ENCODE assay signal across 31 cellular contexts in genomic region chr7:49788455-49789059, GRCh38. TPM values are rescaled to one million over a fixed set of nuclear protein-coding genes. Genes with fewer than 3 reads are reported as not detected.
"Had no signal": no experiment of that assay in that cellular context is flagged by ENCODE, and none has a peak within 500 bp of the region (broad histone marks: within the 10 kb centered on the region; RNA-seq: fewer than 3 reads in every experiment).

No MANE protein-coding gene starts in this region.

- H3K27ac ChIP-seq: body of pancreas, cardiac muscle cell, colonic mucosa, epithelial cell of prostate, parathyroid adenoma, psoas muscle, suprapubic skin, tibial artery, uterus had no signal

- H3K4me3 Mint-ChIP-seq: activated CD4-positive, alpha-beta memory T cell treated with anti-CD3 and anti-CD28 coated beads, Interleukin-2, amount 10 ng/mL, durations not matched to agents 7 days and 5 days; activated CD4-positive, alpha-beta T cell treated with anti-CD3 and anti-CD28 coated beads, Interleukin-2, amount 10 ng/mL, durations not matched to agents 7 days and 5 days; activated naive CD8-positive, alpha-beta T cell; activated T-cell treated with anti-CD3 and anti-CD28 coated beads, Interleukin-2, amount 50 U/mL, for 4 hours; stimulated activated memory B cell treated with anti-CD40 and anti-IgM and Interleukin-4, amounts not matched to agents 10 μg/mL and 1 μg/mL and 100 μg/mL, for 72 hours; T-helper 17 cell; WTC11 had no signal

- H3K36me3 ChIP-seq: cardiac muscle cell, colonic mucosa, suprapubic skin, tibial artery, uterus had no signal

- H3K4me3 ChIP-seq: body of pancreas, cardiac muscle cell, colonic mucosa, psoas muscle, smooth muscle cell, suprapubic skin, tibial artery, uterus had no signal

- H2AFZ ChIP-seq: parathyroid adenoma had no signal

- H3K27me3 Mint-ChIP-seq: activated CD4-positive, alpha-beta memory T cell treated with anti-CD3 and anti-CD28 coated beads, Interleukin-2, amount 10 ng/mL, durations not matched to agents 7 days and 5 days; stimulated activated memory B cell treated with anti-CD40 and anti-IgM and Interleukin-4, amounts not matched to agents 10 μg/mL and 1 μg/mL and 100 μg/mL, for 72 hours; T-helper 17 cell had no signal

- DNase-seq: activated CD4-positive, alpha-beta memory T cell treated with anti-CD3 and anti-CD28 coated beads, Interleukin-2, amount 10 ng/mL, durations not matched to agents 7 days and 5 days; activated CD4-positive, alpha-beta T cell treated with anti-CD3 and anti-CD28 coated beads for 1 hour; activated CD4-positive, alpha-beta T cell treated with anti-CD3 and anti-CD28 coated beads, Interleukin-2, amount 10 ng/mL, durations not matched to agents 7 days and 5 days; activated naive CD4-positive, alpha-beta T cell; activated T-cell treated with anti-CD3 and anti-CD28 coated beads, Interleukin-2, amount 50 U/mL, for 4 hours; anterior cingulate cortex; body of pancreas; cerebellar nuclear complex; colonic mucosa; effector CD8-positive, alpha-beta T cell; glutamatergic neuron; islet precursor cell; occipital lobe; psoas muscle; stimulated activated CD4-positive, alpha-beta T cell treated with anti-CD3 and anti-CD28 coated beads, Interleukin-1b, Interleukin-23, amount 100 ng/mL, for 48 hours; stimulated activated CD4-positive, alpha-beta T cell treated with anti-CD3 and anti-CD28 coated beads, Interleukin-4, amount 100 ng/mL, for 4 hours; stimulated activated CD8-positive, alpha-beta memory T cell treated with anti-CD3 and anti-CD28 coated beads, Interleukin-4, amount 100 ng/mL, for 48 hours; T-helper 17 cell; T1000; tibial artery; uterus had no signal

- H3K4me1 ChIP-seq: body of pancreas, colonic mucosa, parathyroid adenoma, psoas muscle, uterus had no signal

- H3K79me2 ChIP-seq: parathyroid adenoma had no signal

- H3K9ac ChIP-seq: parathyroid adenoma had no signal

- H3K4me2 ChIP-seq: smooth muscle cell had no signal

- H3K36me3 Mint-ChIP-seq: activated naive CD8-positive, alpha-beta T cell; stimulated activated memory B cell treated with anti-CD40 and anti-IgM and Interleukin-4, amounts not matched to agents 10 μg/mL and 1 μg/mL and 100 μg/mL, for 72 hours had no signal

- H3K9me3 ChIP-seq: body of pancreas, colonic mucosa, psoas muscle, suprapubic skin, tibial artery, uterus had no signal

- H3K4me1 Mint-ChIP-seq: activated CD4-positive, alpha-beta memory T cell treated with anti-CD3 and anti-CD28 coated beads, Interleukin-2, amount 10 ng/mL, durations not matched to agents 7 days and 5 days; activated CD4-positive, alpha-beta T cell treated with anti-CD3 and anti-CD28 coated beads, Interleukin-2, amount 10 ng/mL, durations not matched to agents 7 days and 5 days; stimulated activated memory B cell treated with anti-CD40 and anti-IgM and Interleukin-4, amounts not matched to agents 10 μg/mL and 1 μg/mL and 100 μg/mL, for 72 hours; T-helper 17 cell had no signal

- ATAC-seq: activated T-cell treated with anti-CD3 and anti-CD28 coated beads, Interleukin-2, amount 50 U/mL, for 4 hours; psoas muscle; stimulated activated memory B cell treated with anti-CD40 and anti-IgM and Interleukin-4, amounts not matched to agents 10 μg/mL and 1 μg/mL and 100 μg/mL, for 72 hours; T-helper 17 cell; WTC11 had no signal

- H3K27ac Mint-ChIP-seq: activated CD4-positive, alpha-beta memory T cell treated with anti-CD3 and anti-CD28 coated beads, Interleukin-2, amount 10 ng/mL, durations not matched to agents 7 days and 5 days; activated CD4-positive, alpha-beta T cell treated with anti-CD3 and anti-CD28 coated beads, Interleukin-2, amount 10 ng/mL, durations not matched to agents 7 days and 5 days; activated naive CD8-positive, alpha-beta T cell; stimulated activated memory B cell treated with anti-CD40 and anti-IgM and Interleukin-4, amounts not matched to agents 10 μg/mL and 1 μg/mL and 100 μg/mL, for 72 hours; T-helper 17 cell; WTC11 had no signal

- H3K27me3 ChIP-seq: body of pancreas, cardiac muscle cell, colonic mucosa, suprapubic skin, uterus had no signal

- H3K9me3 Mint-ChIP-seq: activated CD4-positive, alpha-beta T cell treated with anti-CD3 and anti-CD28 coated beads, Interleukin-2, amount 10 ng/mL, durations not matched to agents 7 days and 5 days had no signal

RNA-seq across cellular contexts. Expression of gene VWC2, which starts 15.1 kb away (rescaled TPM):
- total RNA-seq: activated CD4-positive, alpha-beta memory T cell treated with anti-CD3 and anti-CD28 coated beads, Interleukin-2, amount 10 ng/mL, durations not matched to agents 7 days and 5 days; activated CD4-positive, alpha-beta T cell treated with anti-CD3 and anti-CD28 coated beads, Interleukin-2, amount 10 ng/mL, durations not matched to agents 7 days and 5 days; activated T-cell treated with anti-CD3 and anti-CD28 coated beads, Interleukin-2, amount 50 U/mL, for 4 hours; body of pancreas; dermis microvascular lymphatic vessel endothelial cell; lung microvascular endothelial cell; psoas muscle; smooth muscle cell; T-helper 17 cell had no signal
- polyA plus RNA-seq: smooth muscle cell had no signal
